In the genomic region with DNA sequence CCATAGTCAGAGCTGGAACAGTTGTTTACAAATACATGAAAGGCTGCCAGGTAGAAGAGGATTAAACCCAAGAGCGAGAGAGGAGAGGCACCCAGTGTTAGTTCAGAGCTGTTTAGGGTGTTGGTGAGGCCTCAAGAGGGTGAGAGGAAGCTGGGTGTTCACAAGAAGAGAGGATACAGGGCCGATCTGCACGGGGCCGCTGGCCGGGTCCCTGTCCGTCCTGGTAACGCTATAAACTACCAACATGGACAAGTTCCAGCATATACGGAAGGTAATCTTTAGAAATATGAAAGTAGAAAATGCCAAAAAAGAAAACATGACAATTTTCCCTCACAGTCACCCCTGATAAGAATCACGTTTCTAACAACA, we compare ENCODE assay signal across 16 cellular contexts.
"Had no signal": no experiment of that assay in that cellular context is flagged by ENCODE, and none has a peak within 500 bp of the region (broad histone marks: within the 10 kb centered on the region; RNA-seq: fewer than 3 reads in every experiment).

No MANE protein-coding gene starts in this region.

- H3K27ac Mint-ChIP-seq: activated CD4-positive, alpha-beta memory T cell treated with anti-CD3 and anti-CD28 coated beads, Interleukin-2, amount 10 ng/mL, durations not matched to agents 7 days and 5 days; activated CD4-positive, alpha-beta T cell treated with anti-CD3 and anti-CD28 coated beads for 36 hours; activated naive CD8-positive, alpha-beta T cell; activated T-cell treated with anti-CD3 and anti-CD28 coated beads, Interleukin-2, amount 50 U/mL, for 24 hours; effector memory CD8-positive, alpha-beta T cell; natural killer cell; stimulated activated naive CD8-positive, alpha-beta T cell treated with anti-CD3 and anti-CD28 coated beads, Interleukin-15, Interleukin-2, amounts not matched to agents 100 ng/mL and 50 ng/mL, for 24 hours; T-helper 1 cell treated with Interleukin-12 subunit alpha and Interleukin-12 subunit beta and Interleukin-4 antibody, amounts not matched to agents 30 μg/mL and 1 μg/mL, for 36 hours had no signal

- H3K4me1 ChIP-seq: right lobe of liver had no signal

- DNase-seq: activated CD4-positive, alpha-beta memory T cell treated with anti-CD3 and anti-CD28 coated beads, Interleukin-2, amount 10 ng/mL, durations not matched to agents 7 days and 5 days; activated CD4-positive, alpha-beta T cell treated with anti-CD3 and anti-CD28 coated beads for 36 hours; activated effector memory CD4-positive, alpha-beta T cell treated with anti-CD3 and anti-CD28 coated beads, Interleukin-2, amount 50 U/mL, for 16 hours; activated T-cell treated with anti-CD3 and anti-CD28 coated beads, Interleukin-2, amount 50 U/mL, for 24 hours; dermis blood vessel endothelial cell; effector memory CD8-positive, alpha-beta T cell; mesendoderm; natural killer cell; right lobe of liver; WERI-Rb-1 had no signal

- H3K9me3 ChIP-seq: ovary, right lobe of liver had no signal

- H3K36me3 Mint-ChIP-seq: brain, natural killer cell had no signal

- H3K4me1 Mint-ChIP-seq: activated CD4-positive, alpha-beta memory T cell treated with anti-CD3 and anti-CD28 coated beads, Interleukin-2, amount 10 ng/mL, durations not matched to agents 7 days and 5 days; activated CD4-positive, alpha-beta T cell treated with anti-CD3 and anti-CD28 coated beads for 36 hours; natural killer cell had no signal

- H3K4me3 Mint-ChIP-seq: activated CD4-positive, alpha-beta memory T cell treated with anti-CD3 and anti-CD28 coated beads, Interleukin-2, amount 10 ng/mL, durations not matched to agents 7 days and 5 days; activated CD4-positive, alpha-beta T cell treated with anti-CD3 and anti-CD28 coated beads for 36 hours; activated naive CD8-positive, alpha-beta T cell; activated T-cell treated with anti-CD3 and anti-CD28 coated beads, Interleukin-2, amount 50 U/mL, for 24 hours; effector memory CD8-positive, alpha-beta T cell; natural killer cell; stimulated activated naive CD8-positive, alpha-beta T cell treated with anti-CD3 and anti-CD28 coated beads, Interleukin-15, Interleukin-2, amounts not matched to agents 100 ng/mL and 50 ng/mL, for 24 hours; T-helper 1 cell treated with Interleukin-12 subunit alpha and Interleukin-12 subunit beta and Interleukin-4 antibody, amounts not matched to agents 30 μg/mL and 1 μg/mL, for 36 hours had no signal

- H3K9me3 Mint-ChIP-seq: activated CD4-positive, alpha-beta memory T cell treated with anti-CD3 and anti-CD28 coated beads, Interleukin-2, amount 10 ng/mL, durations not matched to agents 7 days and 5 days; natural killer cell had no signal

- H3K36me3 ChIP-seq: ovary, right lobe of liver, thoracic aorta, WERI-Rb-1 had no signal

- ATAC-seq: activated CD4-positive, alpha-beta T cell treated with anti-CD3 and anti-CD28 coated beads for 36 hours; effector memory CD8-positive, alpha-beta T cell; natural killer cell; right lobe of liver had no signal

- H3K27me3 ChIP-seq: ovary, right lobe of liver had no signal

- H3K27ac ChIP-seq: ovary, right lobe of liver, thoracic aorta, WERI-Rb-1 had no signal

- H3K4me3 ChIP-seq: right lobe of liver had no signal
